2 cellular contexts compared by ENCODE assay signal in the genomic region with DNA sequence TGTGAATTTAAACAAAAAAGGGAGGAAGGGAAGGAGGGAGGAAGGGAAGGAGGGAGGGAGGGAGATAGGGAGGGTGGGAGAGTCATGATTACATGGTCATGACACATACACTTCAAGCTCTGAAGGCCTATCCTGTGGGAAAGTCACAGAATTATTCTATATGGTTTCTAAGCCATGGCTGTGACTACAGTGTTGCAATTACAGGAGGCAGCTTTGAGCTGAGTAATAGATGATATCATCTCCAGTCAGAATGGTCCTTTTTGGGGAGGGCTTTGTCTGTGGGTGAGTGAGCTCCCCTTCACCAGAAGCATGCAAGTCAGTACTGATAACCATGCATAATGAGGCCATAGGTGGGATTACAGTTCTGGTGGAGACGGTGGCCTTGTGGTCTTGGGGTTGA.
TF ChIP-seq lines count a peak whose summit lies in the region.

No MANE protein-coding gene starts in this region.

TF ChIP-seq in IMR-90, 13 proteins besides CTCF, POLR2A, EP300 and RAD21:
- 0 out of 2 replicates have a peak, but pooled peaks have one; percentile 57 for TF ChIP-seq MAZ (IDR thresholded peaks at IDR 0.05; ENCODE audit: borderline replicate concordance, low read depth, low read length)
- TF ChIP-seq NFE2L2 (IDR thresholded peaks at IDR 0.05; ENCODE audit: low read depth, low read length) = no peak
- TF ChIP-seq BHLHE40 (IDR thresholded peaks at IDR 0.05; ENCODE audit: low read depth, low read length) = no peak
- no peak for TF ChIP-seq MXI1 (IDR thresholded peaks at IDR 0.05; ENCODE audit: borderline replicate concordance, low read depth, low read length)
- TF ChIP-seq CEBPB (IDR thresholded peaks at IDR 0.05; ENCODE audit: low read depth, low read length) = peak; percentile 97
- TF ChIP-seq FOS (IDR thresholded peaks at IDR 0.05; ENCODE audit: low read depth, low read length) = peak; percentile 43; the same call in 1 of the 2 replicates
- peak; percentile 78 for TF ChIP-seq RCOR1 (IDR thresholded peaks at IDR 0.05; ENCODE audit: insufficient replicate concordance, low read length)

TF ChIP-seq in K562, 482 proteins besides CTCF, POLR2A, EP300 and RAD21 (continues in another document):
- TF ChIP-seq, protein P1, sequence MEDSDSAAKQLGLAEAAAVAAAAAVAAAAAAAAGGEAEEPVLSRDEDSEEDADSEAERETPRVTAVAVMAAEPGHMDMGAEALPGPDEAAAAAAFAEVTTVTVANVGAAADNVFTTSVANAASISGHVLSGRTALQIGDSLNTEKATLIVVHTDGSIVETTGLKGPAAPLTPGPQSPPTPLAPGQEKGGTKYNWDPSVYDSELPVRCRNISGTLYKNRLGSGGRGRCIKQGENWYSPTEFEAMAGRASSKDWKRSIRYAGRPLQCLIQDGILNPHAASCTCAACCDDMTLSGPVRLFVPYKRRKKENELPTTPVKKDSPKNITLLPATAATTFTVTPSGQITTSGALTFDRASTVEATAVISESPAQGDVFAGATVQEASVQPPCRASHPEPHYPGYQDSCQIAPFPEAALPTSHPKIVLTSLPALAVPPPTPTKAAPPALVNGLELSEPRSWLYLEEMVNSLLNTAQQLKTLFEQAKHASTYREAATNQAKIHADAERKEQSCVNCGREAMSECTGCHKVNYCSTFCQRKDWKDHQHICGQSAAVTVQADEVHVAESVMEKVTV (CRISPR knock-in tag; IDR thresholded peaks at IDR 0.05) = no peak
- no peak for TF ChIP-seq TCF7L2 (IDR thresholded peaks at IDR 0.05; ENCODE audit: low read depth, low read length)
- TF ChIP-seq ZNF277 (CRISPR knock-in tag; IDR thresholded peaks at IDR 0.05; ENCODE audit: borderline replicate concordance) = no peak
- no peak for TF ChIP-seq SRSF1 (IDR thresholded peaks at IDR 0.05; ENCODE audit: low read depth, low read length)
- peak; percentile 72 for TF ChIP-seq ATF3 (IDR thresholded peaks at IDR 0.05)
- no peak for TF ChIP-seq ATF3 (CRISPR knock-in tag; conservative IDR thresholded peaks at IDR 0.05)
- no peak for TF ChIP-seq BDP1 (IDR thresholded peaks at IDR 0.05; ENCODE audit: insufficient read depth, insufficient read length)
- TF ChIP-seq ZFP30 (CRISPR knock-in tag; IDR thresholded peaks at IDR 0.05; ENCODE audit: borderline replicate concordance) = no peak
- TF ChIP-seq TCF7 (IDR thresholded peaks at IDR 0.05; ENCODE audit: borderline replicate concordance) = no peak
- TF ChIP-seq, protein P2, sequence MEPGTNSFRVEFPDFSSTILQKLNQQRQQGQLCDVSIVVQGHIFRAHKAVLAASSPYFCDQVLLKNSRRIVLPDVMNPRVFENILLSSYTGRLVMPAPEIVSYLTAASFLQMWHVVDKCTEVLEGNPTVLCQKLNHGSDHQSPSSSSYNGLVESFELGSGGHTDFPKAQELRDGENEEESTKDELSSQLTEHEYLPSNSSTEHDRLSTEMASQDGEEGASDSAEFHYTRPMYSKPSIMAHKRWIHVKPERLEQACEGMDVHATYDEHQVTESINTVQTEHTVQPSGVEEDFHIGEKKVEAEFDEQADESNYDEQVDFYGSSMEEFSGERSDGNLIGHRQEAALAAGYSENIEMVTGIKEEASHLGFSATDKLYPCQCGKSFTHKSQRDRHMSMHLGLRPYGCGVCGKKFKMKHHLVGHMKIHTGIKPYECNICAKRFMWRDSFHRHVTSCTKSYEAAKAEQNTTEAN (CRISPR knock-in tag; IDR thresholded peaks at IDR 0.05) = no peak
- TF ChIP-seq NELFE (IDR thresholded peaks at IDR 0.05; ENCODE audit: insufficient read depth, insufficient read length) = no peak
- peak; percentile 11; the same call in 1 of the 2 replicates for TF ChIP-seq ARID1B (IDR thresholded peaks at IDR 0.05)
- TF ChIP-seq CEBPG (CRISPR knock-in tag; IDR thresholded peaks at IDR 0.05) = no peak
- TF ChIP-seq CEBPG (tag; conservative IDR thresholded peaks at IDR 0.05 in 1 of 2, IDR thresholded peaks at IDR 0.05 in 1 of 2) = peak; percentile 59 to 68
- TF ChIP-seq MAFK (IDR thresholded peaks at IDR 0.05; ENCODE audit: low read length) = no peak
- no peak for TF ChIP-seq RNF219 (CRISPR knock-in tag; IDR thresholded peaks at IDR 0.05)
- no peak for TF ChIP-seq CCAR2 (IDR thresholded peaks at IDR 0.05; ENCODE audit: low read depth, low read length)
- peak; percentile 39; the same call in 1 of the 2 replicates for TF ChIP-seq JUND (IDR thresholded peaks at IDR 0.05; ENCODE audit: borderline replicate concordance, low read depth, low read length)
- TF ChIP-seq JUND (tag; IDR thresholded peaks at IDR 0.05; ENCODE audit: borderline replicate concordance, low read depth, low read length) = no peak; the same call in 2 of the 3 replicates
- peak; percentile 75; the same call in 1 of the 2 replicates for TF ChIP-seq JUN (IDR thresholded peaks at IDR 0.05; ENCODE audit: borderline replicate concordance, low read depth, low read length)
- TF ChIP-seq JUN (CRISPR knock-in tag; IDR thresholded peaks at IDR 0.05; ENCODE audit: borderline replicate concordance) = no peak
- TF ChIP-seq, protein P3, sequence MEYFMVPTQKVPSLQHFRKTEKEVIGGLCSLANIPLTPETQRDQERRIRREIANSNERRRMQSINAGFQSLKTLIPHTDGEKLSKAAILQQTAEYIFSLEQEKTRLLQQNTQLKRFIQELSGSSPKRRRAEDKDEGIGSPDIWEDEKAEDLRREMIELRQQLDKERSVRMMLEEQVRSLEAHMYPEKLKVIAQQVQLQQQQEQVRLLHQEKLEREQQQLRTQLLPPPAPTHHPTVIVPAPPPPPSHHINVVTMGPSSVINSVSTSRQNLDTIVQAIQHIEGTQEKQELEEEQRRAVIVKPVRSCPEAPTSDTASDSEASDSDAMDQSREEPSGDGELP (CRISPR knock-in tag; IDR thresholded peaks at IDR 0.05; ENCODE audit: borderline replicate concordance) = no peak
- no peak for TF ChIP-seq ELK3 (CRISPR knock-in tag; IDR thresholded peaks at IDR 0.05)
- no peak for TF ChIP-seq TAF7 (tag; IDR thresholded peaks at IDR 0.05)
- TF ChIP-seq ZNF76 (CRISPR knock-in tag; IDR thresholded peaks at IDR 0.05; ENCODE audit: borderline replicate concordance) = no peak
- TF ChIP-seq, protein P4, sequence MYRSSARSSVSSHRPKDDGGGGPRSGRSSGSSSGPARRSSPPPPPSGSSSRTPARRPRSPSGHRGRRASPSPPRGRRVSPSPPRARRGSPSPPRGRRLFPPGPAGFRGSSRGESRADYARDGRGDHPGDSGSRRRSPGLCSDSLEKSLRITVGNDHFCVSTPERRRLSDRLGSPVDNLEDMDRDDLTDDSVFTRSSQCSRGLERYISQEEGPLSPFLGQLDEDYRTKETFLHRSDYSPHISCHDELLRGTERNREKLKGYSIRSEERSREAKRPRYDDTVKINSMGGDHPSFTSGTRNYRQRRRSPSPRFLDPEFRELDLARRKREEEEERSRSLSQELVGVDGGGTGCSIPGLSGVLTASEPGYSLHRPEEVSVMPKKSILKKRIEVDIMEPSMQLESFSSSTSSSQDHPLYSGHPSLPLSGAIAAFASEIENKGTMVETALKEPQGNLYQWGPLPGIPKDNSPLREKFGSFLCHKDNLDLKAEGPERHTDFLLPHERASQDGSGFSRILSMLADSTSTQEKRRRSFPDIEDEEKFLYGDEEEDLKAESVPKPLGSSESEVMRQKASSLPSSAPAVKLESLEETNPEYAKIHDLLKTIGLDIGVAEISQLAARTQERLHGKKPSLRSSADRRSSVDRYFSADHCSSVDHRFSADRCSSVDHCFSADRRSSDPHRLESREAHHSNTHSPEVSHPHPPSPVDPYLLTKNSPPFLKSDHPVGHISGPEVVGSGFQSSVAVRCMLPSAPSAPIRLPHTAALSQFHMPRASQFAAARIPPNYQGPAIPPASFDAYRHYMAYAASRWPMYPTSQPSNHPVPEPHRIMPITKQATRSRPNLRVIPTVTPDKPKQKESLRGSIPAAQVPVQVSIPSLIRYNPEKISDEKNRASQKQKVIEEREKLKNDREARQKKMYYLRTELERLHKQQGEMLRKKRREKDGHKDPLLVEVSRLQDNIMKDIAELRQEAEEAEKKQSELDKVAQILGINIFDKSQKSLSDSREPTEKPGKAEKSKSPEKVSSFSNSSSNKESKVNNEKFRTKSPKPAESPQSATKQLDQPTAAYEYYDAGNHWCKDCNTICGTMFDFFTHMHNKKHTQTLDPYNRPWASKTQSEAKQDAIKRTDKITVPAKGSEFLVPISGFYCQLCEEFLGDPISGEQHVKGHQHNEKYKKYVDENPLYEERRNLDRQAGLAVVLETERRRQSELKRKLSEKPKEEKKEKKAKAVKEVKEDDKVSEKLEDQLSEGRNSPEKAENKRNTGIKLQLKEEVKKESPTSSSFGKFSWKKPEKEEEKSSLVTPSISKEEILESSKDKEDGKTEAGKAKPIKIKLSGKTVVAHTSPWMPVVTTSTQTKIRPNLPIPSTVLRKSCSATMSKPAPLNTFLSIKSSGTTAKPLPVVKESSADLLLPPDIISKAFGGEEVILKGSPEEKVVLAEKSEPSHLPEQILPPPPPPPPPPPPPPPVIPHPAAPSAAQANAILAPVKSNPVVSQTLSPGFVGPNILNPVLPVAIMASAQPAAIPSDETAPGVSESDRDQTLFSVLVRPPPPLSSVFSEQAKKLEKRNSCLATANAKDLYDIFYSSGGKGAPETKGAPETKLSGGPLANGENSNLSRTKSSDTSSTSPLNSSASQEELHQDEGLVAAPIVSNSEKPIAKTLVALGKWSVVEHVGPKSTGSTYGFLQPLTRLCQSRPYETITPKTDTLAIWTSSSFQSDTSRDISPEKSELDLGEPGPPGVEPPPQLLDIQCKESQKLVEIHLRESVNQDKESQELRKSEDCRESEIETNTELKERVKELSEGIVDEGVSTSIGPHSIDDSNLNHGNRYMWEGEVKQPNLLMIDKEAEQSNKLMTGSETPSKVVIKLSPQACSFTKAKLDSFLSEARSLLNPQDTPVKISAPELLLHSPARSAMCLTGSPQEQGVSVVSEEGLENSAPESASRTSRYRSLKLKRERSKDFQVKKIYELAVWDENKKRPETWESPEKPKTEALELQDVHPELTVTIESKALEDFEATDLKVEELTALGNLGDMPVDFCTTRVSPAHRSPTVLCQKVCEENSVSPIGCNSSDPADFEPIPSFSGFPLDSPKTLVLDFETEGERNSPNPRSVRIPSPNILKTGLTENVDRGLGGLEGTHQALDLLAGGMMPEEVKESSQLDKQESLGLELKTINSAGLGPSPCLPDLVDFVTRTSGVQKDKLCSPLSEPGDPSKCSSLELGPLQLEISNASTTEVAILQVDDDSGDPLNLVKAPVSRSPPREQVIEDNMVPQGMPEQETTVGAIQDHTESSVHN (IDR thresholded peaks at IDR 0.05; ENCODE audit: borderline replicate concordance in 1 of 2, low read depth in 1 of 2) = no peak
- TF ChIP-seq BMI1 (IDR thresholded peaks at IDR 0.05; ENCODE audit: low read length) = no peak
- TF ChIP-seq, protein P5, sequence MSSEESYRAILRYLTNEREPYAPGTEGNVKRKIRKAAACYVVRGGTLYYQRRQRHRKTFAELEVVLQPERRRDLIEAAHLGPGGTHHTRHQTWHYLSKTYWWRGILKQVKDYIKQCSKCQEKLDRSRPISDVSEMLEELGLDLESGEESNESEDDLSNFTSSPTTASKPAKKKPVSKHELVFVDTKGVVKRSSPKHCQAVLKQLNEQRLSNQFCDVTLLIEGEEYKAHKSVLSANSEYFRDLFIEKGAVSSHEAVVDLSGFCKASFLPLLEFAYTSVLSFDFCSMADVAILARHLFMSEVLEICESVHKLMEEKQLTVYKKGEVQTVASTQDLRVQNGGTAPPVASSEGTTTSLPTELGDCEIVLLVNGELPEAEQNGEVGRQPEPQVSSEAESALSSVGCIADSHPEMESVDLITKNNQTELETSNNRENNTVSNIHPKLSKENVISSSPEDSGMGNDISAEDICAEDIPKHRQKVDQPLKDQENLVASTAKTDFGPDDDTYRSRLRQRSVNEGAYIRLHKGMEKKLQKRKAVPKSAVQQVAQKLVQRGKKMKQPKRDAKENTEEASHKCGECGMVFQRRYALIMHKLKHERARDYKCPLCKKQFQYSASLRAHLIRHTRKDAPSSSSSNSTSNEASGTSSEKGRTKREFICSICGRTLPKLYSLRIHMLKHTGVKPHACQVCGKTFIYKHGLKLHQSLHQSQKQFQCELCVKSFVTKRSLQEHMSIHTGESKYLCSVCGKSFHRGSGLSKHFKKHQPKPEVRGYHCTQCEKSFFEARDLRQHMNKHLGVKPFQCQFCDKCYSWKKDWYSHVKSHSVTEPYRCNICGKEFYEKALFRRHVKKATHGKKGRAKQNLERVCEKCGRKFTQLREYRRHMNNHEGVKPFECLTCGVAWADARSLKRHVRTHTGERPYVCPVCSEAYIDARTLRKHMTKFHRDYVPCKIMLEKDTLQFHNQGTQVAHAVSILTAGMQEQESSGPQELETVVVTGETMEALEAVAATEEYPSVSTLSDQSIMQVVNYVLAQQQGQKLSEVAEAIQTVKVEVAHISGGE (CRISPR knock-in tag; IDR thresholded peaks at IDR 0.05) = no peak
- TF ChIP-seq ZBTB17 (CRISPR knock-in tag; IDR thresholded peaks at IDR 0.05) = no peak
- peak; percentile 71 for TF ChIP-seq FOSL1 (tag; conservative IDR thresholded peaks at IDR 0.05)
